In the genomic region with DNA sequence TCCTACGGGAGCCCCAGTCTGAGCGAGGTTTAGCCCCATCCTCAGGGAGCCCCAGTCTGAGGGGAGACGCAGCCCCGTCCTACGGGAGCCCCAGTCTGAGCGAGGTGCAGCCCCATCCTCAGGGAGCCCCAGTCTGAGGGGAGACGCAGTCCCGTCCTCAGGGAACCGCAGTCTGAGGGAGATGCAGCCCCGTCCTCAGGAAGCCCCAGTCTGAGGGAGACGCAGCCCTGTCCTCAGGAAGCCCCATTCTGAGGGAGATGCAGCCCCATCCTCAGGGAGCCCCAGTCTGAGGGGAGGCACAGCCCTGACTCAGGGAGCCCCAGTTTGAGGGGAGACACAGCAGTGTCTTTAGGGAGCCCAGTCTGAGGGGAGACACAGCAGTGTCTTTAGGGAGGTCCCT, we compare ENCODE assay signal across 19 cellular contexts. TPM values are rescaled to one million over a fixed set of nuclear protein-coding genes. Genes with fewer than 3 reads are reported as not detected.
DNase-seq lines count a peak whose midpoint lies in the region; ATAC-seq and TF ChIP-seq lines count a peak whose summit lies in the region.
"Had no signal": no experiment of that assay in that cellular context is flagged by ENCODE, and none has a peak within 500 bp of the region (broad histone marks: within the 10 kb centered on the region; RNA-seq: fewer than 3 reads in every experiment).

No MANE protein-coding gene starts in this region.

- DNase-seq in stimulated activated naive CD8-positive, alpha-beta T cell treated with anti-CD3 and anti-CD28 coated beads, Interleukin-15, amount 100 ng/mL, for 72 hours = no peak
- DNase-seq in stimulated activated naive CD8-positive, alpha-beta T cell treated with anti-CD3 and anti-CD28 coated beads, Interleukin-15, Interleukin-2, amounts not matched to agents 100 U/mL and 50 U/mL, for 24 hours = no peak
- DNase-seq in body of pancreas (no peak), trophoblast cell (no peak), DMS 273 (lab: John Stamatoyannopoulos, UW; ENCODE audit: unreplicated experiment) (no peak), HuH-7.5 (ENCODE audit: low spot score) (no peak), ovary (no peak)
- DNase-seq: activated CD8-positive, alpha-beta memory T cell treated with anti-CD3 and anti-CD28 coated beads for 24 hours; activated naive CD4-positive, alpha-beta T cell treated with anti-CD3 and anti-CD28 coated beads, Interleukin-2, amount 50 U/mL, for 16 hours; activated T-cell treated with anti-CD3 and anti-CD28 coated beads, Interleukin-2, amount 50 U/mL, for 48 hours; cerebellar nuclear complex; effector CD4-positive, alpha-beta T cell; NCI-H1105 treated with DMSO at 0.1 percent for 48 hours; NCI-H2081; NCI-H510A had no signal

- no peak overlapping the region for H2AFZ ChIP-seq in trophoblast cell (ENCODE audit: insufficient read depth, low read length, poor library complexity)

- TF ChIP-seq POLR2A in body of pancreas (IDR thresholded peaks at IDR 0.05) (no peak), ovary (IDR thresholded peaks at IDR 0.05) (no peak)

- H3K9ac ChIP-seq in trophoblast cell (ENCODE audit: low read length) = no peak overlapping the region
- H3K9ac ChIP-seq: SK-N-SH had no signal

- no peak overlapping the region for H4K12ac ChIP-seq in trophoblast cell (ENCODE audit: low read depth, low read length)

- H3K14ac ChIP-seq in trophoblast cell (ENCODE audit: low read length) = peak overlapping the region; percentile 42

- peaks cover 7% of the 10 kb centered on the region for H3K27me3 Mint-ChIP-seq in stimulated activated naive CD8-positive, alpha-beta T cell treated with anti-CD3 and anti-CD28 coated beads, Interleukin-15, amount 100 ng/mL, for 72 hours

- H3K18ac ChIP-seq in trophoblast cell (ENCODE audit: low read length) = peak overlapping the region; percentile 36

- H3K4me2 ChIP-seq in trophoblast cell (ENCODE audit: low read length) = no peak overlapping the region
- H3K4me2 ChIP-seq: SK-N-SH had no signal

- peak overlapping the region; percentile 3 for H2BK5ac ChIP-seq in trophoblast cell (ENCODE audit: low read depth, low read length, poor library complexity)

- H3K4me3 Mint-ChIP-seq in stimulated activated naive CD8-positive, alpha-beta T cell treated with anti-CD3 and anti-CD28 coated beads, Interleukin-15, amount 100 ng/mL, for 72 hours = no peak overlapping the region
- H3K4me3 Mint-ChIP-seq: mesothelial cell of epicardium, nephron had no signal

- H3K9me3 Mint-ChIP-seq in stimulated activated naive CD8-positive, alpha-beta T cell treated with anti-CD3 and anti-CD28 coated beads, Interleukin-15, amount 100 ng/mL, for 72 hours = no peaks in the 10 kb centered on the region
- H3K9me3 Mint-ChIP-seq: mesothelial cell of epicardium, nephron had no signal

- H2BK12ac ChIP-seq in trophoblast cell (ENCODE audit: low read length) = peak overlapping the region; percentile 75

- peak overlapping the region; percentile 2 for H4K8ac ChIP-seq in trophoblast cell (ENCODE audit: low read depth, low read length)

- H3K4me3 ChIP-seq in body of pancreas (no peak overlapping the region), trophoblast cell (ENCODE audit: low read depth, low read length) (no peak overlapping the region), ovary (no peak overlapping the region)
- H3K4me3 ChIP-seq: suprapubic skin had no signal

- H3K9me3 ChIP-seq in body of pancreas (no peaks in the 10 kb centered on the region), trophoblast cell (ENCODE audit: insufficient read depth, low read depth, low read length) (no peaks in the 10 kb centered on the region), ovary (no peaks in the 10 kb centered on the region)
- H3K9me3 ChIP-seq: SK-N-SH, suprapubic skin had no signal

- peak; percentile 18 for ATAC-seq in stimulated activated naive CD8-positive, alpha-beta T cell treated with anti-CD3 and anti-CD28 coated beads, Interleukin-15, amount 100 ng/mL, for 72 hours
- no peak for ATAC-seq in stimulated activated naive CD8-positive, alpha-beta T cell treated with anti-CD3 and anti-CD28 coated beads, Interleukin-15, Interleukin-2, amounts not matched to agents 100 U/mL and 50 U/mL, for 24 hours
- no peak for ATAC-seq in body of pancreas

- H2BK120ac ChIP-seq in trophoblast cell (ENCODE audit: insufficient read depth, low read length, poor library complexity) = peak overlapping the region; percentile 81

- 81 to 84% methylated on average over 9 to 11 of the region's 11 CpGs for WGBS in body of pancreas, 2 donors
- WGBS in trophoblast cell (ENCODE audit: extremely low coverage, insufficient coverage, insufficient read length) = no CpG with 5 or more reads among the region's 11 CpGs
- 91 to 95% (median 94%) methylated on average over 11 of the region's 11 CpGs for WGBS in ovary, 3 donors

- peak overlapping the region; percentile 61 for H4K91ac ChIP-seq in trophoblast cell (ENCODE audit: low read depth, low read length)

- peak overlapping the region; percentile 33 for H2AK5ac ChIP-seq in trophoblast cell (ENCODE audit: low read length)

- intact Hi-C loops in body of pancreas (cut with DNase I) = no loop called here
- intact Hi-C loops in ovary (cut with DNase I) = no loop called here

- peak overlapping the region in 3 of 4 donors; percentile 66 to 91 (median 88) for H3K27ac ChIP-seq in body of pancreas
- H3K27ac ChIP-seq in trophoblast cell (ENCODE audit: low read depth, low read length) = no peak overlapping the region
- H3K27ac ChIP-seq in ovary = no peak overlapping the region
- H3K27ac ChIP-seq: suprapubic skin had no signal

- H3K36me3 ChIP-seq in body of pancreas (replicated peaks in 1 of 2; ENCODE audit: insufficient read depth in 1 of 2, low read depth in 2 of 2) = no peaks in the 10 kb centered on the region
- H3K36me3 ChIP-seq in trophoblast cell (ENCODE audit: control insufficient read depth in 1 of 2, insufficient read depth in 2 of 2, low read length in 2 of 2) = no peaks in the 10 kb centered on the region
- H3K36me3 ChIP-seq in ovary = no peaks in the 10 kb centered on the region
- H3K36me3 ChIP-seq: suprapubic skin had no signal

- H3K4me1 ChIP-seq in body of pancreas = peaks cover 53% of the 10 kb centered on the region
- peaks cover 25 to 33% of the 10 kb centered on the region in 2 experiments for H3K4me1 ChIP-seq in trophoblast cell (ENCODE audit: control insufficient read depth in 1 of 2, insufficient read depth in 2 of 2, low read length in 2 of 2)
- no peaks in the 10 kb centered on the region for H3K4me1 ChIP-seq in ovary (ENCODE audit: insufficient read depth)

- H3K4me1 Mint-ChIP-seq in stimulated activated naive CD8-positive, alpha-beta T cell treated with anti-CD3 and anti-CD28 coated beads, Interleukin-15, amount 100 ng/mL, for 72 hours = peaks cover 16% of the 10 kb centered on the region
- H3K4me1 Mint-ChIP-seq: nephron had no signal

- H3K27ac Mint-ChIP-seq in stimulated activated naive CD8-positive, alpha-beta T cell treated with anti-CD3 and anti-CD28 coated beads, Interleukin-15, amount 100 ng/mL, for 72 hours = no peak overlapping the region
- H3K27ac Mint-ChIP-seq: mesothelial cell of epicardium had no signal

- peaks cover 33% of the 10 kb centered on the region for H3K79me1 ChIP-seq in trophoblast cell (ENCODE audit: low read length)

- H3K79me2 ChIP-seq in trophoblast cell (ENCODE audit: control insufficient read depth, insufficient read depth, low read length, poor library complexity) = peaks cover 2% of the 10 kb centered on the region

- no peaks in the 10 kb centered on the region for H3K27me3 ChIP-seq in body of pancreas
- H3K27me3 ChIP-seq in trophoblast cell (ENCODE audit: insufficient read depth, low read length) = no peaks in the 10 kb centered on the region
- H3K27me3 ChIP-seq in ovary = no peaks in the 10 kb centered on the region
- H3K27me3 ChIP-seq: suprapubic skin had no signal

- peak overlapping the region; percentile 3 for H3K4ac ChIP-seq in trophoblast cell (ENCODE audit: low read depth, low read length)

- TF ChIP-seq EP300 in ovary (IDR thresholded peaks at IDR 0.05) = no peak

- H3K23ac ChIP-seq in trophoblast cell (ENCODE audit: low read length) = no peak overlapping the region

- no peak for TF ChIP-seq CTCF in body of pancreas (IDR thresholded peaks at IDR 0.05)
- TF ChIP-seq CTCF in ovary (IDR thresholded peaks at IDR 0.05) = no peak

RNA-seq across cellular contexts. Expression of gene VEGFA, which starts 27.9 kb away (rescaled TPM):
- total RNA-seq in body of pancreas (100 to 1,000 TPM in 1 of 2 donors, 10 to 100 TPM in 1; 84.8 to 272 TPM), ovary (100 to 1,000 TPM in 1 of 7 donors, 10 to 100 TPM in 6; 19.2 to 123 (median 45.2) TPM)
- polyA plus RNA-seq in trophoblast cell (2013) = 111 and 117 TPM in 2 replicates
- polyA plus RNA-seq in ovary = 10 to 100 TPM; 20.8 to 44.7 TPM

Comparison
In these comparisons a context has a peak if more than half of its experiments do, and no peak if none do; other contexts are left out.
1. H3K27ac ChIP-seq: peak in body of pancreas (3 of 4); none in trophoblast cell (single experiment) and ovary (0 of 2).